ENCODE assay signal across 16 cellular contexts in the genomic region with DNA sequence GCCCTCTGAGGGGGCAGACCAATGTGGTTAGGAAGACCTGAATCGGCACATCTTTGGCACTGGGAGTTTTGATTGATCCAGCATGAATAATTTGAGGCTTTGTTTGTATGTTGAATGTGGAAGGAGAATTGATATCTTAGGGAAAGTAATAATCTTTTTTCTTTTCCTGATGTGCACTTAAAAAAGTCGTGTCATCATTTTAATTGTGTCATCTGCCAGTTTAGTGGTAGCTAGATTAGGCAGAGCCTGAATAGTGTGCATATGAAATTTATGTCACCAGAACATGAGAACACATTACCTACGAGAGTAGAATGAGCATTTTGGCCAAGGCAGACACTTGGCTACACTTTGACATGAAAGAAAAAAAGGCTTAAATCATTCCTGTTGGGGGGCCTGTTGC.
DNase-seq lines count a peak whose midpoint lies in the region; ATAC-seq and TF ChIP-seq lines count a peak whose summit lies in the region.
"Had no signal": no experiment of that assay in that cellular context is flagged by ENCODE, and none has a peak within 500 bp of the region (broad histone marks: within the 10 kb centered on the region; RNA-seq: fewer than 3 reads in every experiment).

No MANE protein-coding gene starts in this region.

- no peak for TF ChIP-seq EP300 in stomach (IDR thresholded peaks at IDR 0.05)

- no peak for TF ChIP-seq POLR2A in stomach (IDR thresholded peaks at IDR 0.05)

- H3K4me3 Mint-ChIP-seq in activated T-helper 17 cell treated with anti-CD3 and anti-CD28 coated beads, Interleukin-2, amount 50 U/mL, for 72 hours = no peak overlapping the region
- H3K4me3 Mint-ChIP-seq in stimulated activated effector memory CD8-positive, alpha-beta T cell treated with anti-CD3 and anti-CD28 coated beads, Interleukin-12 subunit alpha, Interleukin-12 subunit beta, amount 100 ng/mL, for 72 hours = no peak overlapping the region
- H3K4me3 Mint-ChIP-seq: B cell; CD8-positive, alpha-beta T cell; HFFc6 had no signal

- peak overlapping the region; percentile 46 for H3K27ac Mint-ChIP-seq in activated T-helper 17 cell treated with anti-CD3 and anti-CD28 coated beads, Interleukin-2, amount 50 U/mL, for 72 hours
- peak overlapping the region; percentile 2 for H3K27ac Mint-ChIP-seq in stimulated activated effector memory CD8-positive, alpha-beta T cell treated with anti-CD3 and anti-CD28 coated beads, Interleukin-12 subunit alpha, Interleukin-12 subunit beta, amount 100 ng/mL, for 72 hours
- H3K27ac Mint-ChIP-seq: B cell; CD8-positive, alpha-beta T cell; HFFc6 had no signal

- H3K9me3 Mint-ChIP-seq in activated T-helper 17 cell treated with anti-CD3 and anti-CD28 coated beads, Interleukin-2, amount 50 U/mL, for 72 hours = no peaks in the 10 kb centered on the region
- no peaks in the 10 kb centered on the region for H3K9me3 Mint-ChIP-seq in stimulated activated effector memory CD8-positive, alpha-beta T cell treated with anti-CD3 and anti-CD28 coated beads, Interleukin-12 subunit alpha, Interleukin-12 subunit beta, amount 100 ng/mL, for 72 hours
- H3K9me3 Mint-ChIP-seq: CD8-positive, alpha-beta T cell; HFFc6 had no signal

- H3K36me3 ChIP-seq in stomach = no peaks in the 10 kb centered on the region

- peak; percentile 25 for DNase-seq in G401 (ENCODE audit: low spot score)
- no peak for DNase-seq in dorsolateral prefrontal cortex
- no peak for DNase-seq in stimulated activated effector memory CD8-positive, alpha-beta T cell treated with anti-CD3 and anti-CD28 coated beads, Interleukin-12 subunit alpha, Interleukin-12 subunit beta, amount 100 ng/mL, for 72 hours (ENCODE audit: low spot score in 2 of 2)
- DNase-seq in activated gamma-delta T cell (lab: John Stamatoyannopoulos, UW) = no peak
- no peak for DNase-seq in stomach
- DNase-seq in HUDEP-2 (lab: John Stamatoyannopoulos, UW; ENCODE audit: unreplicated experiment in 76 of 76) = no peak
- DNase-seq: Calu3; CD8-positive, alpha-beta T cell; GOT3; H7; HFFc6 had no signal

- no peaks in the 10 kb centered on the region for H3K27me3 Mint-ChIP-seq in activated T-helper 17 cell treated with anti-CD3 and anti-CD28 coated beads, Interleukin-2, amount 50 U/mL, for 72 hours
- H3K27me3 Mint-ChIP-seq: B cell had no signal

- no peak overlapping the region for H3K4me3 ChIP-seq in dorsolateral prefrontal cortex
- no peak overlapping the region for H3K4me3 ChIP-seq in stomach
- H3K4me3 ChIP-seq: BLaER1 treated with 17β-estradiol and CSF1 and Interleukin-3, amounts not matched to agents 10 nM and 100 nM; GM12878 had no signal

- peaks cover 90% of the 10 kb centered on the region for H3K36me3 Mint-ChIP-seq in activated T-helper 17 cell treated with anti-CD3 and anti-CD28 coated beads, Interleukin-2, amount 50 U/mL, for 72 hours (ENCODE audit: low read depth)
- peaks cover 22% of the 10 kb centered on the region for H3K36me3 Mint-ChIP-seq in stimulated activated effector memory CD8-positive, alpha-beta T cell treated with anti-CD3 and anti-CD28 coated beads, Interleukin-12 subunit alpha, Interleukin-12 subunit beta, amount 100 ng/mL, for 72 hours

- H3K27me3 ChIP-seq in dorsolateral prefrontal cortex (no peaks in the 10 kb centered on the region), stomach (no peaks in the 10 kb centered on the region)
- H3K27me3 ChIP-seq: BLaER1 treated with 17β-estradiol and CSF1 and Interleukin-3, amounts not matched to agents 10 nM and 100 nM had no signal

- intact Hi-C loops in dorsolateral prefrontal cortex (cut with DNase I) (no loop called here), stomach (cut with DNase I; ENCODE audit: low total_unique reads) (no loop called here)

- TF ChIP-seq CTCF in dorsolateral prefrontal cortex (IDR thresholded peaks at IDR 0.05 in 54 of 56, conservative IDR thresholded peaks at IDR 0.05 in 2 of 56; ENCODE audit: low read depth in 1 of 56, partially characterized antibody in 56 of 56) (no peak), stomach (IDR thresholded peaks at IDR 0.05) (no peak)

- H3K4me1 Mint-ChIP-seq in activated T-helper 17 cell treated with anti-CD3 and anti-CD28 coated beads, Interleukin-2, amount 50 U/mL, for 72 hours = peaks cover 9% of the 10 kb centered on the region
- peaks cover 7% of the 10 kb centered on the region for H3K4me1 Mint-ChIP-seq in stimulated activated effector memory CD8-positive, alpha-beta T cell treated with anti-CD3 and anti-CD28 coated beads, Interleukin-12 subunit alpha, Interleukin-12 subunit beta, amount 100 ng/mL, for 72 hours
- H3K4me1 Mint-ChIP-seq: B cell had no signal

- H3K27ac ChIP-seq in dorsolateral prefrontal cortex (peak overlapping the region in 31 of 59 donors; percentile 0 to 79 (median 50)), stomach (no peak overlapping the region)
- H3K27ac ChIP-seq: BLaER1 treated with 17β-estradiol and CSF1 and Interleukin-3, amounts not matched to agents 10 nM and 100 nM had no signal

- H3K4me1 ChIP-seq in stomach = no peaks in the 10 kb centered on the region

- in situ Hi-C loops in G401 (cut with HindIII; ENCODE audit: low sequenced_read_pairs) = no loop called here

- 51 to 86% (median 76%) methylated on average over 3 of the region's 3 CpGs for WGBS in stomach, 5 donors

- ATAC-seq in activated T-helper 17 cell treated with anti-CD3 and anti-CD28 coated beads, Interleukin-2, amount 50 U/mL, for 72 hours (replicated peaks) = no peak
- no peak for ATAC-seq in stimulated activated effector memory CD8-positive, alpha-beta T cell treated with anti-CD3 and anti-CD28 coated beads, Interleukin-12 subunit alpha, Interleukin-12 subunit beta, amount 100 ng/mL, for 72 hours
- ATAC-seq: CD8-positive, alpha-beta T cell; GM12878; HCT116 had no signal

- H3K9me3 ChIP-seq in stomach = no peaks in the 10 kb centered on the region
- H3K9me3 ChIP-seq: BLaER1 treated with 17β-estradiol and CSF1 and Interleukin-3, amounts not matched to agents 10 nM and 100 nM had no signal

Comparison
In these comparisons a context has a peak if more than half of its experiments do, and no peak if none do; other contexts are left out.
1. H3K27ac ChIP-seq: peak in dorsolateral prefrontal cortex (31 of 59); none in stomach (0 of 5).